ENCODE assay signal across 17 cellular contexts in genomic region chr19:7989071-7989575, GRCh38. TPM values are rescaled to one million over a fixed set of nuclear protein-coding genes. Genes with fewer than 3 reads are reported as not detected.
DNase-seq lines count a peak whose midpoint lies in the region; ATAC-seq and TF ChIP-seq lines count a peak whose summit lies in the region.
"Had no signal": no experiment of that assay in that cellular context is flagged by ENCODE, and none has a peak within 500 bp of the region (broad histone marks: within the 10 kb centered on the region; RNA-seq: fewer than 3 reads in every experiment).

No MANE protein-coding gene starts in this region.

- no peak for ATAC-seq in HG02588 (IDR thresholded peaks at IDR 0.05; ENCODE audit: unreplicated experiment)
- ATAC-seq: activated CD8-positive, alpha-beta T cell treated with anti-CD3 and anti-CD28 coated beads, Interleukin-2, amount 10 ng/mL, durations not matched to agents 7 days and 5 days; activated T-helper 17 cell treated with anti-CD3 and anti-CD28 coated beads, Interleukin-2, amount 50 U/mL, for 72 hours; gastroesophageal sphincter; SK-N-SH treated with all-trans-retinoic acid at 6 μM for 48 hours had no signal

- H3K27me3 Mint-ChIP-seq in mesothelial cell of epicardium (ENCODE audit: low read depth): no peaks in the 10 kb centered on the region
- H3K27me3 Mint-ChIP-seq: activated T-helper 17 cell treated with anti-CD3 and anti-CD28 coated beads, Interleukin-2, amount 50 U/mL, for 72 hours; CD4-positive, alpha-beta memory T cell had no signal

- peaks cover 21% of the 10 kb centered on the region for H3K4me1 Mint-ChIP-seq in mesothelial cell of epicardium

- H3K27ac Mint-ChIP-seq in mesothelial cell of epicardium: peak overlapping the region; percentile 96
- H3K27ac Mint-ChIP-seq: activated CD8-positive, alpha-beta T cell treated with anti-CD3 and anti-CD28 coated beads, Interleukin-2, amount 10 ng/mL, durations not matched to agents 7 days and 5 days had no signal

- DNase-seq in ACHN (peak; percentile 46), SJSA1 (ENCODE audit: low read depth in 1 of 2, low spot score in 2 of 2) (peak in 1 of 2 experiments; percentile 38), fibroblast of the aortic adventitia (ENCODE audit: low read depth) (peak; percentile 46), mesothelial cell of epicardium (ENCODE audit: low spot score in 2 of 2, unreplicated experiment in 2 of 2) (no peak), germinal center (ENCODE audit: low spot score) (no peak), A673 (ENCODE audit: low spot score) (no peak)
- DNase-seq in effector memory CD4-positive, alpha-beta T cell: no peak
- DNase-seq: activated CD8-positive, alpha-beta T cell treated with anti-CD3 and anti-CD28 coated beads, Interleukin-2, amount 10 ng/mL, durations not matched to agents 7 days and 5 days; CD4-positive, alpha-beta memory T cell; NCI-H1105; NCI-H2171 treated with DMSO at 0.1 percent for 48 hours; stimulated activated CD4-positive, alpha-beta T cell treated with anti-CD3 and anti-CD28 coated beads, Interleukin-1b, Interleukin-23, amount 100 ng/mL, for 48 hours had no signal

- H3K27me3 ChIP-seq in SJSA1 (replicated peaks): no peaks in the 10 kb centered on the region
- no peaks in the 10 kb centered on the region for H3K27me3 ChIP-seq in effector memory CD4-positive, alpha-beta T cell (replicated peaks; ENCODE audit: control insufficient read depth, insufficient read depth, low read length, poor library complexity, severe bottlenecking)
- H3K27me3 ChIP-seq in A673 (replicated peaks; ENCODE audit: insufficient read depth, low read depth, low read length, poor library complexity): no peaks in the 10 kb centered on the region
- H3K27me3 ChIP-seq: ascending aorta, gastroesophageal sphincter had no signal

- H3K9me3 Mint-ChIP-seq in mesothelial cell of epicardium: no peaks in the 10 kb centered on the region
- H3K9me3 Mint-ChIP-seq: activated T-helper 17 cell treated with anti-CD3 and anti-CD28 coated beads, Interleukin-2, amount 50 U/mL, for 72 hours; CD4-positive, alpha-beta memory T cell had no signal

- no peaks in the 10 kb centered on the region for H3K9me3 ChIP-seq in SJSA1 (replicated peaks)
- no peaks in the 10 kb centered on the region for H3K9me3 ChIP-seq in effector memory CD4-positive, alpha-beta T cell (ENCODE audit: control insufficient read depth, low read length)
- H3K9me3 ChIP-seq in A673 (ENCODE audit: low read depth, low read length, poor library complexity, severe bottlenecking): no peaks in the 10 kb centered on the region
- H3K9me3 ChIP-seq: ascending aorta, gastroesophageal sphincter had no signal

- H3K4me1 ChIP-seq in SJSA1 (replicated peaks) (peaks cover 40% of the 10 kb centered on the region), A673 (ENCODE audit: insufficient read depth, low read length, poor library complexity, severe bottlenecking) (no peaks in the 10 kb centered on the region)
- no peaks in the 10 kb centered on the region for H3K4me1 ChIP-seq in effector memory CD4-positive, alpha-beta T cell (ENCODE audit: control insufficient read depth, insufficient read depth, low read length, poor library complexity, severe bottlenecking)

- CTCF ChIA-PET in A673 (lab: Charles Lee): no interaction called here

- no peak overlapping the region for H3K4me3 Mint-ChIP-seq in mesothelial cell of epicardium
- H3K4me3 Mint-ChIP-seq: activated CD8-positive, alpha-beta T cell treated with anti-CD3 and anti-CD28 coated beads, Interleukin-2, amount 10 ng/mL, durations not matched to agents 7 days and 5 days; activated T-helper 17 cell treated with anti-CD3 and anti-CD28 coated beads, Interleukin-2, amount 50 U/mL, for 72 hours had no signal

- peaks cover 34% of the 10 kb centered on the region for H3K36me3 Mint-ChIP-seq in mesothelial cell of epicardium

- in situ Hi-C loops in ACHN (cut with HindIII; ENCODE audit: low pct_ligation_motif_present, low pct_unique_long_range_greater_than_20kb, low sequenced_read_pairs): no loop called here

- POLR2A ChIA-PET in A673 (lab: Charles Lee; ENCODE audit: low non-redundant PET): no interaction called here

- H3K4me3 ChIP-seq in SJSA1: no peak overlapping the region
- H3K4me3 ChIP-seq in fibroblast of the aortic adventitia (ENCODE audit: low read depth, low read length): no peak overlapping the region
- no peak overlapping the region for H3K4me3 ChIP-seq in effector memory CD4-positive, alpha-beta T cell (ENCODE audit: insufficient read depth, low read depth, low read length, poor library complexity, severe bottlenecking)
- no peak overlapping the region for H3K4me3 ChIP-seq in A673 (ENCODE audit: low read depth, low read length, poor library complexity, severe bottlenecking)
- H3K4me3 ChIP-seq: ascending aorta, gastroesophageal sphincter had no signal

- intact Hi-C loops in A673 (cut with micrococcal nuclease; ENCODE audit: unreplicated experiment): no loop called here

- no TSS peak for BruUV-seq in A673 (replicated peaks; lab: Mats Ljungman, UMichigan)

- H3K27ac ChIP-seq in SJSA1 (peak overlapping the region; percentile 64), A673 (ENCODE audit: low read depth, low read length, poor library complexity, severe bottlenecking) (no peak overlapping the region)
- H3K27ac ChIP-seq in effector memory CD4-positive, alpha-beta T cell (ENCODE audit: insufficient read depth, low read length, poor library complexity, severe bottlenecking): no peak overlapping the region
- H3K27ac ChIP-seq: ascending aorta, gastroesophageal sphincter had no signal

- peaks cover 73% of the 10 kb centered on the region for H3K36me3 ChIP-seq in SJSA1
- peaks cover 49% of the 10 kb centered on the region for H3K36me3 ChIP-seq in effector memory CD4-positive, alpha-beta T cell (ENCODE audit: control insufficient read depth, insufficient read depth, low read length)
- peaks cover 64% of the 10 kb centered on the region for H3K36me3 ChIP-seq in A673 (ENCODE audit: insufficient read depth, low read length, poor library complexity, severe bottlenecking)

- TF ChIP-seq CTCF in fibroblast of the aortic adventitia (IDR thresholded peaks at IDR 0.05; ENCODE audit: insufficient read depth, low read length) (no peak), mesothelial cell of epicardium (IDR thresholded peaks at IDR 0.05; ENCODE audit: unreplicated experiment) (no peak), A673 (conservative IDR thresholded peaks at IDR 0.05; ENCODE audit: low read depth, low read length) (no peak)

RNA-seq across cellular contexts. Expression of gene ELAVL1, which starts 16.3 kb away (rescaled TPM):
- 39.5 and 74.6 TPM in 2 replicates for total RNA-seq in SJSA1 (2014; rRNA removed; shearing (Covaris generic))
- total RNA-seq in fibroblast of the aortic adventitia (ENCODE audit: low replicate concordance) (5.8 and 34.1 TPM in 2 replicates), mesothelial cell of epicardium (112 to 119 TPM (median 116 TPM) in 3 replicates), A673 (2021) (171 and 181 TPM in 2 replicates)

RNA-seq across cellular contexts. Expression of gene TIMM44, which starts 45.7 kb away (rescaled TPM):
- 49.6 and 65.3 TPM in 2 replicates for total RNA-seq in SJSA1 (2014; rRNA removed; shearing (Covaris generic))
- total RNA-seq in fibroblast of the aortic adventitia (ENCODE audit: low replicate concordance) (36.5 and 40.7 TPM in 2 replicates), mesothelial cell of epicardium (76.3 to 80.7 TPM (median 78.3 TPM) in 3 replicates), A673 (2021) (153 and 169 TPM in 2 replicates)

Comparison
In these comparisons a context has a peak if more than half of its experiments do, and no peak if none do; other contexts are left out.
1. DNase-seq: peak in ACHN (single experiment) and fibroblast of the aortic adventitia (single experiment); none in mesothelial cell of epicardium (0 of 2), effector memory CD4-positive, alpha-beta T cell (0 of 3), germinal center (single experiment) and A673 (single experiment).